ENCODE assay signal across 1 cellular context in genomic region chrX:109839694-109840358, GRCh38.
TF ChIP-seq lines count a peak whose summit lies in the region.

No MANE protein-coding gene starts in this region.

TF ChIP-seq in HepG2, 621 proteins besides CTCF, POLR2A, EP300 and RAD21 (continued from another document):
- TF ChIP-seq USF2 (IDR thresholded peaks at IDR 0.05; ENCODE audit: low read depth, low read length) (no peak), USF2 (CRISPR knock-in tag; IDR thresholded peaks at IDR 0.05; ENCODE audit: borderline replicate concordance) (no peak)
TF ChIP-seq in HepG2: peak in this region for 0.
